ENCODE assay signal across 15 cellular contexts in the genomic region with DNA sequence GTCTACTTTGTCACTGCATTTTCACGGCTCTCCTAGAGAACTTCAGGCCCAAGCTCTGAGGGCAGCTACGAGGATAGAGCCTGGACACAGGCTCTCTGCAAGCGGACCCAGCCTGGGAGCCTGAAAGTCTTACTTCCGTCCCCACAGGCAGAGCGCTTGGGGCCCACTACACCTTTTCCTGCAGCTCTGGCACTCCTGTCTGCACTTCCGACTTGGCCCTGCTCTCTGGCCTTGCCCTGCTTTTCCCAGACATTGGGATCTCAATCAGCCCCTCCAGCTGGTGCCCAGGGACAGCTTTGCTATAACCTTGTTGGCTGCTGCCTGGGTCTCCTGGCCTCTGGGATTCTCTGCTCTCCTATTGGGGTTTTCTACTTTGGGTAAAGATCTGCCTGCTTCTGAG. TPM values are rescaled to one million over a fixed set of nuclear protein-coding genes. Genes with fewer than 3 reads are reported as not detected.
A peak's percentile ranks its signal among the peaks of the same experiment; 100 is the strongest.
DNase-seq lines count a peak whose midpoint lies in the region; ATAC-seq and TF ChIP-seq lines count a peak whose summit lies in the region.
"Had no signal": no experiment of that assay in that cellular context is flagged by ENCODE, and none has a peak within 500 bp of the region (broad histone marks: within the 10 kb centered on the region; RNA-seq: fewer than 3 reads in every experiment).

No MANE protein-coding gene starts in this region.

- peak overlapping the region; percentile 17 for H3K27ac Mint-ChIP-seq in activated T-cell treated with anti-CD3 and anti-CD28 coated beads, Interleukin-2, amount 50 U/mL, for 72 hours
- peak overlapping the region; percentile 1 for H3K27ac Mint-ChIP-seq in activated CD8-positive, alpha-beta T cell treated with anti-CD3 and anti-CD28 coated beads for 36 hours
- H3K27ac Mint-ChIP-seq in immature natural killer cell = peak overlapping the region in 5 of 6 donors; percentile 18 to 72 (median 48)
- peak overlapping the region; percentile 20 for H3K27ac Mint-ChIP-seq in stimulated activated effector memory CD8-positive, alpha-beta T cell treated with anti-CD3 and anti-CD28 coated beads, Interleukin-12 subunit alpha, Interleukin-12 subunit beta, amount 100 ng/mL, for 72 hours

- WGBS in aorta, 2 donors = 76 to 80% methylated on average over 6 of the region's 6 CpGs

- no peak for TF ChIP-seq CTCF in activated CD8-positive, alpha-beta T cell treated with anti-CD3 and anti-CD28 coated beads for 36 hours (IDR thresholded peaks at IDR 0.05)

- no peaks in the 10 kb centered on the region for H3K4me1 ChIP-seq in aorta (ENCODE audit: control insufficient read depth in 1 of 2, insufficient read depth in 2 of 2, low read length in 2 of 2)

- no peak overlapping the region for H3K4me3 Mint-ChIP-seq in activated T-cell treated with anti-CD3 and anti-CD28 coated beads, Interleukin-2, amount 50 U/mL, for 72 hours
- no peak overlapping the region for H3K4me3 Mint-ChIP-seq in activated T-cell treated with anti-CD3 and anti-CD28 coated beads, Interleukin-2, amount 50 U/mL, for 4 hours
- no peak overlapping the region for H3K4me3 Mint-ChIP-seq in activated CD8-positive, alpha-beta T cell treated with anti-CD3 and anti-CD28 coated beads for 36 hours
- H3K4me3 Mint-ChIP-seq in immature natural killer cell = no peak overlapping the region
- no peak overlapping the region for H3K4me3 Mint-ChIP-seq in stimulated activated effector memory CD8-positive, alpha-beta T cell treated with anti-CD3 and anti-CD28 coated beads, Interleukin-12 subunit alpha, Interleukin-12 subunit beta, amount 100 ng/mL, for 72 hours

- no peaks in the 10 kb centered on the region for H3K9me3 ChIP-seq in aorta (ENCODE audit: control insufficient read depth, low read length)
- H3K9me3 ChIP-seq: left lung, stomach had no signal

- no peak overlapping the region for H3K4me3 ChIP-seq in aorta (ENCODE audit: low read length in 2 of 2)
- H3K4me3 ChIP-seq: left lung, skin epidermis, stomach had no signal

- ATAC-seq in activated T-cell treated with anti-CD3 and anti-CD28 coated beads, Interleukin-2, amount 50 U/mL, for 72 hours (replicated peaks in 1 of 2) = no peak
- ATAC-seq in activated T-cell treated with anti-CD3 and anti-CD28 coated beads, Interleukin-2, amount 50 U/mL, for 4 hours = no peak
- ATAC-seq in activated CD8-positive, alpha-beta T cell treated with anti-CD3 and anti-CD28 coated beads for 36 hours = no peak
- ATAC-seq in stimulated activated effector memory CD8-positive, alpha-beta T cell treated with anti-CD3 and anti-CD28 coated beads, Interleukin-12 subunit alpha, Interleukin-12 subunit beta, amount 100 ng/mL, for 72 hours = no peak
- ATAC-seq in aorta (ENCODE audit: low FRiP score) = no peak

- CTCF ChIA-PET in activated CD8-positive, alpha-beta T cell treated with anti-CD3 and anti-CD28 coated beads for 36 hours (lab: Charles Lee) = interaction anchor here (1.1 to 1.6 kb wide), 2 partner anchors 10 to 16 kb away, joined by 4 to 6 read pairs; no protein-coding TSS in a partner anchor

- no peaks in the 10 kb centered on the region for H3K27me3 Mint-ChIP-seq in activated T-cell treated with anti-CD3 and anti-CD28 coated beads, Interleukin-2, amount 50 U/mL, for 72 hours (ENCODE audit: low read depth)
- H3K27me3 Mint-ChIP-seq in activated T-cell treated with anti-CD3 and anti-CD28 coated beads, Interleukin-2, amount 50 U/mL, for 4 hours (ENCODE audit: low read depth) = no peaks in the 10 kb centered on the region
- no peaks in the 10 kb centered on the region for H3K27me3 Mint-ChIP-seq in activated CD8-positive, alpha-beta T cell treated with anti-CD3 and anti-CD28 coated beads for 36 hours
- H3K27me3 Mint-ChIP-seq in immature natural killer cell (ENCODE audit: low read depth in 3 of 3) = peaks cover 2% of the 10 kb centered on the region in 3 donors

- peaks cover 20% of the 10 kb centered on the region for H3K4me1 Mint-ChIP-seq in activated T-cell treated with anti-CD3 and anti-CD28 coated beads, Interleukin-2, amount 50 U/mL, for 72 hours (ENCODE audit: low read depth)
- H3K4me1 Mint-ChIP-seq in activated T-cell treated with anti-CD3 and anti-CD28 coated beads, Interleukin-2, amount 50 U/mL, for 4 hours (ENCODE audit: low read depth) = peaks cover 20% of the 10 kb centered on the region
- peaks cover 15% of the 10 kb centered on the region for H3K4me1 Mint-ChIP-seq in activated CD8-positive, alpha-beta T cell treated with anti-CD3 and anti-CD28 coated beads for 36 hours (ENCODE audit: low read depth)
- H3K4me1 Mint-ChIP-seq in immature natural killer cell = peaks cover 57 to 73% of the 10 kb centered on the region in 2 donors
- H3K4me1 Mint-ChIP-seq in stimulated activated effector memory CD8-positive, alpha-beta T cell treated with anti-CD3 and anti-CD28 coated beads, Interleukin-12 subunit alpha, Interleukin-12 subunit beta, amount 100 ng/mL, for 72 hours = peaks cover 51% of the 10 kb centered on the region

- no peak for DNase-seq in activated T-cell treated with anti-CD3 and anti-CD28 coated beads, Interleukin-2, amount 50 U/mL, for 72 hours
- no peak for DNase-seq in activated T-cell treated with anti-CD3 and anti-CD28 coated beads, Interleukin-2, amount 50 U/mL, for 4 hours
- no peak for DNase-seq in activated CD8-positive, alpha-beta T cell treated with anti-CD3 and anti-CD28 coated beads for 36 hours
- DNase-seq in immature natural killer cell = no peak
- no peak for DNase-seq in stimulated activated effector memory CD8-positive, alpha-beta T cell treated with anti-CD3 and anti-CD28 coated beads, Interleukin-12 subunit alpha, Interleukin-12 subunit beta, amount 100 ng/mL, for 72 hours (ENCODE audit: low spot score in 2 of 2)
- no peak for DNase-seq in aorta
- no peak for DNase-seq in NCI-H1105 treated with DMSO at 0.1 percent for 48 hours (lab: John Stamatoyannopoulos, UW)
- DNase-seq in SW480 (ENCODE audit: low spot score) = no peak
- DNase-seq: GF-D8, hippocampal formation, NCI-H2171, Right ventricle myocardium superior, stomach had no signal

- no peak overlapping the region for H3K27ac ChIP-seq in aorta (ENCODE audit: low read depth in 1 of 2, low read length in 2 of 2)
- H3K27ac ChIP-seq: left lung had no signal

- no peaks in the 10 kb centered on the region for H3K27me3 ChIP-seq in aorta (ENCODE audit: control insufficient read depth in 1 of 2, insufficient read depth in 2 of 2, low read length in 1 of 2)
- H3K27me3 ChIP-seq: left lung, stomach had no signal

- H3K36me3 ChIP-seq in aorta (ENCODE audit: control insufficient read depth in 1 of 2, insufficient read depth in 2 of 2, low read length in 1 of 2) = no peaks in the 10 kb centered on the region

- POLR2A ChIA-PET in activated CD8-positive, alpha-beta T cell treated with anti-CD3 and anti-CD28 coated beads for 36 hours (lab: Charles Lee) = no interaction called here

- no peaks in the 10 kb centered on the region for H3K9me3 Mint-ChIP-seq in activated T-cell treated with anti-CD3 and anti-CD28 coated beads, Interleukin-2, amount 50 U/mL, for 72 hours
- H3K9me3 Mint-ChIP-seq in activated T-cell treated with anti-CD3 and anti-CD28 coated beads, Interleukin-2, amount 50 U/mL, for 4 hours = no peaks in the 10 kb centered on the region
- H3K9me3 Mint-ChIP-seq in activated CD8-positive, alpha-beta T cell treated with anti-CD3 and anti-CD28 coated beads for 36 hours = no peaks in the 10 kb centered on the region
- H3K9me3 Mint-ChIP-seq in immature natural killer cell = no peaks in the 10 kb centered on the region
- no peaks in the 10 kb centered on the region for H3K9me3 Mint-ChIP-seq in stimulated activated effector memory CD8-positive, alpha-beta T cell treated with anti-CD3 and anti-CD28 coated beads, Interleukin-12 subunit alpha, Interleukin-12 subunit beta, amount 100 ng/mL, for 72 hours

- intact Hi-C loops in activated CD8-positive, alpha-beta T cell treated with anti-CD3 and anti-CD28 coated beads for 36 hours (cut with micrococcal nuclease) = no loop called here
- intact Hi-C loops in aorta (cut with DNase I) = no loop called here

- H3K36me3 Mint-ChIP-seq in activated T-cell treated with anti-CD3 and anti-CD28 coated beads, Interleukin-2, amount 50 U/mL, for 72 hours (ENCODE audit: insufficient read depth in 2 of 2) = peaks cover 2 to 13% of the 10 kb centered on the region in 2 donors
- H3K36me3 Mint-ChIP-seq in activated T-cell treated with anti-CD3 and anti-CD28 coated beads, Interleukin-2, amount 50 U/mL, for 4 hours (ENCODE audit: insufficient read depth) = peaks cover 22% of the 10 kb centered on the region
- peaks cover 12% of the 10 kb centered on the region for H3K36me3 Mint-ChIP-seq in activated CD8-positive, alpha-beta T cell treated with anti-CD3 and anti-CD28 coated beads for 36 hours (ENCODE audit: low read depth)
- H3K36me3 Mint-ChIP-seq in immature natural killer cell = peaks cover 0 to 21% (median 8%) of the 10 kb centered on the region in 3 donors
- peaks cover 77% of the 10 kb centered on the region for H3K36me3 Mint-ChIP-seq in stimulated activated effector memory CD8-positive, alpha-beta T cell treated with anti-CD3 and anti-CD28 coated beads, Interleukin-12 subunit alpha, Interleukin-12 subunit beta, amount 100 ng/mL, for 72 hours

RNA-seq across cellular contexts. Expression of a gene that starts 27.6 kb away (rescaled TPM):
- total RNA-seq in activated T-cell treated with anti-CD3 and anti-CD28 coated beads, Interleukin-2, amount 50 U/mL, for 72 hours = not detected
- total RNA-seq in activated T-cell treated with anti-CD3 and anti-CD28 coated beads, Interleukin-2, amount 50 U/mL, for 4 hours = not detected
- not detected for total RNA-seq in activated CD8-positive, alpha-beta T cell treated with anti-CD3 and anti-CD28 coated beads for 36 hours
- polyA plus RNA-seq in immature natural killer cell (under 1 TPM in 1 of 3 donors, not detected in 2; 0.08 TPM), aorta (not detected)
- not detected for total RNA-seq in aorta
- total RNA-seq: Right ventricle myocardium superior had no signal
